In genomic region chr7:1380821-1381580, GRCh38 we compare ENCODE assay signal across 17 cellular contexts.
A peak's percentile ranks its signal among the peaks of the same experiment; 100 is the strongest.
DNase-seq lines count a peak whose midpoint lies in the region; ATAC-seq, FAIRE-seq and TF ChIP-seq lines count a peak whose summit lies in the region.
"Had no signal": no experiment of that assay in that cellular context is flagged by ENCODE, and none has a peak within 500 bp of the region (broad histone marks: within the 10 kb centered on the region; RNA-seq: fewer than 3 reads in every experiment).

No MANE protein-coding gene starts in this region.

- no TSS peak for BruUV-seq in K562 (replicated peaks; lab: Mats Ljungman, UMichigan)

- H3K36me3 ChIP-seq in BLaER1 = no peaks in the 10 kb centered on the region
- no peaks in the 10 kb centered on the region for H3K36me3 ChIP-seq in BLaER1 treated with 17β-estradiol and CSF1 and Interleukin-3, amounts not matched to agents 10 nM and 100 nM
- H3K36me3 ChIP-seq in K562 (ENCODE audit: control insufficient read depth, insufficient read depth, low read length) = no peaks in the 10 kb centered on the region
- no peaks in the 10 kb centered on the region for H3K36me3 ChIP-seq in brain microvascular endothelial cell (replicated peaks)

- H3K4me2 ChIP-seq in BLaER1 = peak overlapping the region; percentile 98
- peak overlapping the region in 6 of 11 experiments; percentile 10 to 99 (median 95); a peak in 7 of 22 replicates for H3K4me2 ChIP-seq in BLaER1 treated with 17β-estradiol and CSF1 and Interleukin-3, amounts not matched to agents 10 nM and 100 nM
- H3K4me2 ChIP-seq in K562 (ENCODE audit: insufficient read depth, low read length) = no peak overlapping the region

- DNase-seq in NCI-H524 (lab: John Stamatoyannopoulos, UW) (peak; percentile 6 to 21), NCI-H524 treated with DMSO at 0.1 percent for 48 hours (lab: John Stamatoyannopoulos, UW) (no peak), K562 (ENCODE audit: extremely low read depth in 1 of 4, low spot score in 3 of 4) (no peak), SW480 (ENCODE audit: low spot score) (no peak), brain microvascular endothelial cell (no peak), frontal cortex (ENCODE audit: low spot score in 2 of 2) (no peak)
- DNase-seq: CD4-positive, alpha-beta T cell; DMS153; DND-41; GOT3; HCEC 1CT had no signal

- in situ Hi-C loops in K562 (cut with MboI) (no loop called here), brain microvascular endothelial cell (cut with HindIII; ENCODE audit: low pct_ligation_motif_present, low sequenced_read_pairs) (no loop called here)

- POLR2A ChIA-PET in K562 (lab: Yijun Ruan, JAX) = no interaction called here

- intact Hi-C loops in K562 (cut with micrococcal nuclease) = no loop called here

- H3K27me3 ChIP-seq in BLaER1 (no peaks in the 10 kb centered on the region), K562 (ENCODE audit: control insufficient read depth in 2 of 2, insufficient read depth in 2 of 2, low read length in 2 of 2) (peaks cover 28 to 42% of the 10 kb centered on the region in 2 experiments; a peak in 4 of 5 replicates), brain microvascular endothelial cell (replicated peaks) (peaks cover 8% of the 10 kb centered on the region)
- peaks cover 0 to 18% (median 0%) of the 10 kb centered on the region in 11 experiments; a peak in 6 of 22 replicates for H3K27me3 ChIP-seq in BLaER1 treated with 17β-estradiol and CSF1 and Interleukin-3, amounts not matched to agents 10 nM and 100 nM

- H3K4me3 ChIP-seq in BLaER1 = no peak overlapping the region
- H3K4me3 ChIP-seq in BLaER1 treated with 17β-estradiol and CSF1 and Interleukin-3, amounts not matched to agents 10 nM and 100 nM = no peak overlapping the region
- no peak overlapping the region for H3K4me3 ChIP-seq in K562
- no peak overlapping the region for H3K4me3 ChIP-seq in brain microvascular endothelial cell (ENCODE audit: low read depth, low read length)

- peaks cover 68% of the 10 kb centered on the region for H3K4me1 ChIP-seq in BLaER1
- peaks cover 21 to 66% (median 50%) of the 10 kb centered on the region in 10 experiments for H3K4me1 ChIP-seq in BLaER1 treated with 17β-estradiol and CSF1 and Interleukin-3, amounts not matched to agents 10 nM and 100 nM
- peaks cover 0 to 21% of the 10 kb centered on the region in 2 experiments; a peak in 2 of 5 replicates for H3K4me1 ChIP-seq in K562 (replicated peaks in 1 of 2; ENCODE audit: control insufficient read depth in 2 of 2, insufficient read depth in 2 of 2, low read length in 2 of 2)

- no peak for TF ChIP-seq POLR2A in K562 (conservative IDR thresholded peaks at IDR 0.05)

- 2% methylated on average over 18 of the region's 18 CpGs for WGBS in K562 (ENCODE audit: insufficient coverage, low coverage, missing lambda C conversion rate)

- no peak for ATAC-seq in K562

- CTCF ChIA-PET in K562 (lab: Yijun Ruan, JAX; ENCODE audit: low intra/inter-chr PET ratio) = no interaction called here

- H3K9me3 ChIP-seq in BLaER1 = no peaks in the 10 kb centered on the region
- H3K9me3 ChIP-seq in BLaER1 treated with 17β-estradiol and CSF1 and Interleukin-3, amounts not matched to agents 10 nM and 100 nM (replicated peaks in 1 of 11) = peaks cover 0 to 5% (median 0%) of the 10 kb centered on the region in 11 experiments; a peak in 6 of 22 replicates
- no peaks in the 10 kb centered on the region; the same call in none of the 2 replicates for H3K9me3 ChIP-seq in K562 (replicated peaks; ENCODE audit: control insufficient read depth, insufficient read depth, low read depth, low read length)

- no peak for FAIRE-seq in K562 (lab: Jason Lieb, UNC)
- no peak for FAIRE-seq in frontal cortex (lab: Jason Lieb, UNC)
- FAIRE-seq: D721Med, G401.6, GM12892, H54 had no signal

- H2AFZ ChIP-seq in K562 (ENCODE audit: low read depth, low read length) = no peak overlapping the region

- H3K9ac ChIP-seq in BLaER1 (no peak overlapping the region), K562 (ENCODE audit: insufficient read depth in 1 of 2, low read depth in 2 of 2, low read length in 2 of 2) (no peak overlapping the region)
- H3K9ac ChIP-seq in BLaER1 treated with 17β-estradiol and CSF1 and Interleukin-3, amounts not matched to agents 10 nM and 100 nM = no peak overlapping the region

- H3K79me2 ChIP-seq in K562 (ENCODE audit: control insufficient read depth, insufficient read depth, low read length) = no peaks in the 10 kb centered on the region

- TF ChIP-seq EP300 in K562 (IDR thresholded peaks at IDR 0.05; ENCODE audit: low read length) = no peak

- TF ChIP-seq CTCF in K562 (IDR thresholded peaks at IDR 0.05 in 2 of 3, conservative IDR thresholded peaks at IDR 0.05 in 1 of 3; ENCODE audit: insufficient read depth in 2 of 3, low read depth in 1 of 3, low read length in 3 of 3) = no peak
- no peak for TF ChIP-seq CTCF in brain microvascular endothelial cell (IDR thresholded peaks at IDR 0.05; ENCODE audit: low read depth, low read length, missing control alignments)

- no peaks in the 10 kb centered on the region for H4K20me1 ChIP-seq in BLaER1
- H4K20me1 ChIP-seq in BLaER1 treated with 17β-estradiol and CSF1 and Interleukin-3, amounts not matched to agents 10 nM and 100 nM = no peaks in the 10 kb centered on the region
- no peaks in the 10 kb centered on the region for H4K20me1 ChIP-seq in K562 (replicated peaks; ENCODE audit: control insufficient read depth, insufficient read depth, low read length)

- no peak overlapping the region for H3K27ac ChIP-seq in BLaER1
- no peak overlapping the region for H3K27ac ChIP-seq in BLaER1 treated with 17β-estradiol and CSF1 and Interleukin-3, amounts not matched to agents 10 nM and 100 nM
- H3K27ac ChIP-seq in K562 (ENCODE audit: extremely low read depth, low read depth, low read length) = no peak overlapping the region
- H3K27ac ChIP-seq in brain microvascular endothelial cell = no peak overlapping the region

- H3K9me1 ChIP-seq in K562 (ENCODE audit: control insufficient read depth, insufficient read depth, low read length) = no peaks in the 10 kb centered on the region

- no peak for TF ChIP-seq RAD21 in K562 (CRISPR knock-in tag; conservative IDR thresholded peaks at IDR 0.05 in 1 of 2, IDR thresholded peaks at IDR 0.05 in 1 of 2)

TF ChIP-seq in K562, 482 proteins besides CTCF, POLR2A, EP300 and RAD21:
- no peak for TF ChIP-seq CXXC5 (CRISPR knock-in tag; IDR thresholded peaks at IDR 0.05)
- peak; percentile 94 for TF ChIP-seq ZNF121 (CRISPR knock-in tag; conservative IDR thresholded peaks at IDR 0.05)
- TF ChIP-seq RBM25 (IDR thresholded peaks at IDR 0.05; ENCODE audit: low read depth, low read length, severe bottlenecking) = peak; percentile 50
TF ChIP-seq in K562: peak in this region for 2.

Comparison
In these comparisons a context has a peak if more than half of its experiments do, and no peak if none do; other contexts are left out.
1. DNase-seq: peak in NCI-H524 (2 of 2); none in NCI-H524 treated with DMSO at 0.1 percent for 48 hours (single experiment), K562 (0 of 4), SW480 (single experiment), brain microvascular endothelial cell (single experiment) and frontal cortex (0 of 2).